Comparison of ENCODE assay signal across 8 cellular contexts in the genomic region with DNA sequence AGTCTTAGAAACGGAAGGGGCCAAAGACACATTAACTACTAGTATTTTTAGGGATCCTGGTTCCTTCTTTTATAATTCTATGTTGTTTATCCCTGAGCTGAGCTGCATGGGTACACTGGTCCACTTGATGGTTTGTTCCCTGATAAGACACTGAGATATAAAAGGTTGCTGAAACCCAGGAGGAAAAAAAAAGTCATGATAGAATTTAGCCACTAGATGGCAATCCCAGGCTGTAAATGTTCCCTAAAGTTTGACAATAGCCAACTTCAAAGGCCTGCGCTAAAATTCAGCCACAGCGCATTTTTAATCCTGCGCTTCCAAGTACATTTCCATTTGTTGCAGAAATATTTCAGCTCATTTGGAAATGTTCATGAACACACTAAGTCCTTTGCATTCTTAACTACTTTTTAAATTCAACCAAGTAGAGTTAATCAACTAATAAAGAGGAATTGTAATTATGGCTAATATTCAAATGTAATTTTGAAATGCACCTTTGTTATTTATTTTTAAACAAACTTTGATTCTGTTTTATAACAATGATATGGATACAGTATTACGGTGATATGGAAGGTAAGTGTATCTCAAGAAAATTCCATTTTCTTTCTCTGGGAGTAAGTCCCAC.
DNase-seq lines count a peak whose midpoint lies in the region; ATAC-seq and TF ChIP-seq lines count a peak whose summit lies in the region.

No MANE protein-coding gene starts in this region.

- peak; percentile 85 for TF ChIP-seq CTCF in RWPE2 (IDR thresholded peaks at IDR 0.05; ENCODE audit: poor library complexity, severe bottlenecking)
- peak; percentile 66 for TF ChIP-seq CTCF in fibroblast of mammary gland (conservative IDR thresholded peaks at IDR 0.05; ENCODE audit: control insufficient read depth, insufficient read depth, low read depth, low read length)
- peak; percentile 48 to 54 (median 52) for TF ChIP-seq CTCF in ovary (IDR thresholded peaks at IDR 0.05)

- TF ChIP-seq POLR2A in ovary (IDR thresholded peaks at IDR 0.05): no peak

- intact Hi-C loops in ovary (cut with DNase I): loop anchor here in 1 of 4 donors (5.0 kb wide), 1 partner anchor 1195 kb away; a partner anchor contains a TSS

- DNase-seq in NOMO-1 (lab: John Stamatoyannopoulos, UW; ENCODE audit: unreplicated experiment in 2 of 2) (peak; percentile 6 to 32), NOMO-1 treated with DMSO at 0.1 percent for 48 hours (lab: John Stamatoyannopoulos, UW; ENCODE audit: unreplicated experiment) (no peak), HT1080 (ENCODE audit: low read depth) (peak; percentile 69), RWPE2 (ENCODE audit: low spot score) (no peak), fibroblast of mammary gland (ENCODE audit: low read depth) (peak; percentile 77), ovary (peak in 2 of 5 donors; percentile 18)
- no peak for DNase-seq in activated T-cell treated with anti-CD3 and anti-CD28 coated beads, Interleukin-2, amount 50 U/mL, for 48 hours

- H3K4me3 ChIP-seq in RWPE2 (ENCODE audit: severe bottlenecking) (no peak overlapping the region), fibroblast of mammary gland (ENCODE audit: control insufficient read depth, low read depth, low read length) (no peak overlapping the region), ovary (no peak overlapping the region)

- H3K4me1 ChIP-seq in RWPE2 (ENCODE audit: insufficient read depth, poor library complexity, severe bottlenecking) (no peaks in the 10 kb centered on the region), ovary (ENCODE audit: insufficient read depth) (no peaks in the 10 kb centered on the region)

- WGBS in ovary, 3 donors: 37 to 42% (median 40%) methylated on average over 5 of the region's 5 CpGs

- TF ChIP-seq EP300 in ovary (IDR thresholded peaks at IDR 0.05): no peak

- ATAC-seq in RWPE2 (ENCODE audit: low read depth) (peak; percentile 42; the same call in 1 of the 3 replicates), GM19467 (IDR thresholded peaks at IDR 0.05; ENCODE audit: unreplicated experiment) (no peak)

- no peak overlapping the region for H3K27ac ChIP-seq in RWPE2 (ENCODE audit: poor library complexity, severe bottlenecking)
- no peak overlapping the region for H3K27ac ChIP-seq in ovary

- H3K9me3 ChIP-seq in RWPE2 (ENCODE audit: severe bottlenecking) (no peaks in the 10 kb centered on the region), ovary (no peaks in the 10 kb centered on the region)

- H3K27me3 ChIP-seq in RWPE2 (ENCODE audit: insufficient read depth, poor library complexity, severe bottlenecking): no peaks in the 10 kb centered on the region
- H3K27me3 ChIP-seq in ovary: no peaks in the 10 kb centered on the region

- no peaks in the 10 kb centered on the region for H3K36me3 ChIP-seq in RWPE2 (ENCODE audit: low read depth)
- H3K36me3 ChIP-seq in ovary: no peaks in the 10 kb centered on the region

Comparison
In these comparisons a context has a peak if more than half of its experiments do, and no peak if none do; other contexts are left out.
1. DNase-seq: peak in NOMO-1 (2 of 2), HT1080 (single experiment) and fibroblast of mammary gland (single experiment); none in NOMO-1 treated with DMSO at 0.1 percent for 48 hours (single experiment), RWPE2 (single experiment) and activated T-cell treated with anti-CD3 and anti-CD28 coated beads, Interleukin-2, amount 50 U/mL, for 48 hours (0 of 2).
2. Peak in every context shown above with its lines, with median percentiles within 50 percentile points of each other: CTCF ChIP-seq.